7 cellular contexts compared by ENCODE assay signal in genomic region chr4:80073362-80074008, GRCh38. TPM values are rescaled to one million over a fixed set of nuclear protein-coding genes. Genes with fewer than 3 reads are reported as not detected.
A peak's percentile ranks its signal among the peaks of the same experiment; 100 is the strongest.
DNase-seq lines count a peak whose midpoint lies in the region; ATAC-seq and TF ChIP-seq lines count a peak whose summit lies in the region.

No MANE protein-coding gene starts in this region.

- H2AFZ ChIP-seq in OCI-LY7 (ENCODE audit: low read length), result peak overlapping the region; percentile 55

- BruUV-seq in OCI-LY7 (replicated peaks; lab: Mats Ljungman, UMichigan), result no TSS peak

- H3K27ac Mint-ChIP-seq in chondrocyte (ENCODE audit: unreplicated experiment), result peak overlapping the region; percentile 86

- H3K4me1 ChIP-seq in OCI-LY7 (ENCODE audit: insufficient read depth, low read length, poor library complexity, severe bottlenecking) (peaks cover 5% of the 10 kb centered on the region), muscle layer of duodenum (ENCODE audit: control insufficient read depth in 1 of 2, insufficient read depth in 2 of 2, low read length in 2 of 2) (peaks cover 8 to 25% of the 10 kb centered on the region in 2 donors)

- H3K79me2 ChIP-seq in OCI-LY7 (ENCODE audit: insufficient read depth, low read depth, low read length), result no peaks in the 10 kb centered on the region

- peaks cover 29% of the 10 kb centered on the region for H3K4me1 Mint-ChIP-seq in chondrocyte (ENCODE audit: low read depth)

- CTCF ChIA-PET in OCI-LY7 (lab: Charles Lee; ENCODE audit: unreplicated experiment), result no interaction called here

- H3K36me3 ChIP-seq in OCI-LY7 (ENCODE audit: insufficient read depth, low read length) (no peaks in the 10 kb centered on the region), muscle layer of duodenum (ENCODE audit: control insufficient read depth in 1 of 2, insufficient read depth in 2 of 2, low read length in 2 of 2) (peaks cover 0 to 4% of the 10 kb centered on the region in 2 donors)

- no peaks in the 10 kb centered on the region for H3K36me3 Mint-ChIP-seq in chondrocyte (ENCODE audit: low read depth)

- POLR2A ChIA-PET in OCI-LY7 (lab: Charles Lee), result interaction anchor here (0.5 to 0.9 kb wide), 3 partner anchors 17 to 963 kb away, joined by 3 to 6 read pairs (median 3); no protein-coding TSS in a partner anchor

- TF ChIP-seq CTCF in OCI-LY7 (conservative IDR thresholded peaks at IDR 0.05; ENCODE audit: low read length), result no peak
- TF ChIP-seq CTCF in chondrocyte (IDR thresholded peaks at IDR 0.05), result no peak

- ATAC-seq in GM18868 (IDR thresholded peaks at IDR 0.05; ENCODE audit: unreplicated experiment) (peak; percentile 52), HG02763 (IDR thresholded peaks at IDR 0.05; ENCODE audit: unreplicated experiment) (peak; percentile 45)

- H3K27me3 Mint-ChIP-seq in chondrocyte (ENCODE audit: low read depth), result no peaks in the 10 kb centered on the region

- H3K9me3 ChIP-seq in OCI-LY7 (ENCODE audit: low read length) (no peaks in the 10 kb centered on the region), muscle layer of duodenum (ENCODE audit: control insufficient read depth in 1 of 2, low read length in 2 of 2) (no peaks in the 10 kb centered on the region)

- H3K27me3 ChIP-seq in muscle layer of duodenum (ENCODE audit: low read depth, low read length), result no peaks in the 10 kb centered on the region

- no peaks in the 10 kb centered on the region for H3K9me2 ChIP-seq in OCI-LY7 (ENCODE audit: insufficient read depth, low read length)

- H3K4me3 ChIP-seq in OCI-LY7 (ENCODE audit: low read depth, low read length, poor library complexity, severe bottlenecking) (no peak overlapping the region), muscle layer of duodenum (ENCODE audit: low read depth in 1 of 2, low read length in 2 of 2) (peak overlapping the region; percentile 80 to 98)

- peak overlapping the region; percentile 28; the same call in 1 of the 2 replicates for H3K4me2 ChIP-seq in OCI-LY7 (ENCODE audit: low read length)

- H3K27ac ChIP-seq in OCI-LY7 (ENCODE audit: low read depth, low read length, poor library complexity, severe bottlenecking) (no peak overlapping the region), muscle layer of duodenum (ENCODE audit: low read length) (peak overlapping the region; percentile 90)

- no peaks in the 10 kb centered on the region for H4K20me1 ChIP-seq in OCI-LY7 (ENCODE audit: insufficient read depth, low read length)

- no peaks in the 10 kb centered on the region for H3K9me3 Mint-ChIP-seq in chondrocyte (ENCODE audit: low read depth)

- intact Hi-C loops in OCI-LY7 (cut with micrococcal nuclease; ENCODE audit: unreplicated experiment), result no loop called here

- DNase-seq in OCI-LY7 (ENCODE audit: low spot score) (peak; percentile 11), chondrocyte (ENCODE audit: low spot score) (no peak), NCI-H524 treated with DMSO at 0.1 percent for 48 hours (lab: John Stamatoyannopoulos, UW) (no peak), retina (no peak)

- H3K4me3 Mint-ChIP-seq in chondrocyte (ENCODE audit: unreplicated experiment), result peak overlapping the region; percentile 87

RNA-seq across cellular contexts. Expression of gene ANTXR2, which starts 0.5 kb away (rescaled TPM):
- total RNA-seq in OCI-LY7 (2014; rRNA removed; shearing (Covaris generic)), result not detected in 2 replicates
- not detected in 2 replicates for total RNA-seq in OCI-LY7 (2022)
- 19.0 to 32.1 TPM (median 27.0 TPM) in 3 replicates for total RNA-seq in chondrocyte

Comparison
In these comparisons a context has a peak if more than half of its experiments do, and no peak if none do; other contexts are left out.
1. RNA of gene ANTXR2, which starts 0.5 kb away (total RNA-seq): 19.0 to 32.1 TPM in chondrocyte; not detected in OCI-LY7; every median in the first group is over 10 times any median in the second.